In genomic region chr1:176119549-176119948, GRCh38 we compare ENCODE assay signal across 9 cellular contexts.
DNase-seq lines count a peak whose midpoint lies in the region; ATAC-seq and TF ChIP-seq lines count a peak whose summit lies in the region.
"Had no signal": no experiment of that assay in that cellular context is flagged by ENCODE, and none has a peak within 500 bp of the region (broad histone marks: within the 10 kb centered on the region; RNA-seq: fewer than 3 reads in every experiment).

No MANE protein-coding gene starts in this region.

- no peak overlapping the region for H3K9ac ChIP-seq in SK-N-SH

- H3K27ac ChIP-seq in SK-N-SH (ENCODE audit: low read depth in 2 of 2, low read length in 1 of 2) (no peak overlapping the region), gastroesophageal sphincter (no peak overlapping the region), caudate nucleus (ENCODE audit: low read depth, low read length) (no peak overlapping the region)
- H3K27ac ChIP-seq in CD8-positive, alpha-beta memory T cell (ENCODE audit: low read depth, low read length), result no peak overlapping the region

- TF ChIP-seq POLR2A in gastroesophageal sphincter (IDR thresholded peaks at IDR 0.05), result no peak

- no peak overlapping the region for H3K4me2 ChIP-seq in SK-N-SH

- H2AFZ ChIP-seq in SK-N-SH (ENCODE audit: low read depth), result no peak overlapping the region

- no peak for TF ChIP-seq EP300 in SK-N-SH (IDR thresholded peaks at IDR 0.05; ENCODE audit: borderline replicate concordance in 1 of 2, low read depth in 1 of 2, low read length in 1 of 2)
- TF ChIP-seq EP300 in gastroesophageal sphincter (IDR thresholded peaks at IDR 0.05), result no peak

- H3K9me2 ChIP-seq in SK-N-SH, result no peaks in the 10 kb centered on the region

- POLR2A ChIA-PET in SK-N-SH (lab: Yijun Ruan, JAX), result no interaction called here
- POLR2A ChIA-PET in CD8-positive, alpha-beta memory T cell (lab: Charles Lee), result no interaction called here

- peaks cover 4% of the 10 kb centered on the region for H3F3A ChIP-seq in SK-N-SH (replicated peaks; ENCODE audit: insufficient read depth)

- DNase-seq in GM10266 (ENCODE audit: extremely low spot score) (no peak), HFF-Myc (ENCODE audit: extremely low read depth, low read depth) (no peak), SK-N-SH (no peak), left lobe of liver (ENCODE audit: low spot score) (no peak), caudate nucleus (lab: John Stamatoyannopoulos, UW) (no peak)
- no peak for DNase-seq in CD8-positive, alpha-beta memory T cell
- DNase-seq: stimulated activated CD8-positive, alpha-beta memory T cell treated with anti-CD3 and anti-CD28 coated beads, Interleukin-4, amount 100 ng/mL, for 48 hours had no signal

- H3K4me3 Mint-ChIP-seq in CD8-positive, alpha-beta memory T cell, result no peak overlapping the region

- CTCF ChIA-PET in SK-N-SH (lab: Yijun Ruan, JAX), result no interaction called here
- CTCF ChIA-PET in CD8-positive, alpha-beta memory T cell (lab: Charles Lee), result no interaction called here

- peak; percentile 26 for TF ChIP-seq CTCF in GM10266 (IDR thresholded peaks at IDR 0.05; ENCODE audit: control insufficient read depth, insufficient read depth, low read depth, missing control alignments)
- peak; percentile 13 for TF ChIP-seq CTCF in HFF-Myc (IDR thresholded peaks at IDR 0.05; ENCODE audit: low read depth, low read length, missing control alignments)
- TF ChIP-seq CTCF in SK-N-SH (IDR thresholded peaks at IDR 0.05), result peak; percentile 33; the same call in 1 of the 2 replicates
- TF ChIP-seq CTCF in gastroesophageal sphincter (IDR thresholded peaks at IDR 0.05), result no peak

- TF ChIP-seq RAD21 in SK-N-SH (IDR thresholded peaks at IDR 0.05; ENCODE audit: low read length), result peak; percentile 12; the same call in 1 of the 2 replicates

- H3K9me3 Mint-ChIP-seq in CD8-positive, alpha-beta memory T cell, result peaks cover 2 to 22% (median 18%) of the 10 kb centered on the region in 5 donors

- H3K36me3 ChIP-seq in SK-N-SH (replicated peaks in 1 of 2; ENCODE audit: control insufficient read depth in 1 of 2, insufficient read depth in 2 of 2, low read length in 1 of 2) (peaks cover 4 to 38% of the 10 kb centered on the region in 2 experiments), gastroesophageal sphincter (peaks cover 0 to 16% of the 10 kb centered on the region in 2 donors)
- no peaks in the 10 kb centered on the region for H3K36me3 ChIP-seq in CD8-positive, alpha-beta memory T cell (ENCODE audit: insufficient read depth, low read length)

- H4K20me1 ChIP-seq in SK-N-SH (ENCODE audit: insufficient read depth), result no peaks in the 10 kb centered on the region

- peaks cover 0 to 14% (median 6%) of the 10 kb centered on the region in 3 donors for H3K4me1 Mint-ChIP-seq in CD8-positive, alpha-beta memory T cell

- H3K36me3 Mint-ChIP-seq in CD8-positive, alpha-beta memory T cell, result peaks cover 16 to 51% (median 42%) of the 10 kb centered on the region in 3 donors

- WGBS in SK-N-SH (ENCODE audit: low lambda C conversion rate), result 83% methylated on average over 1 of the region's 1 CpG
- WGBS in gastroesophageal sphincter (ENCODE audit: low coverage in 1 of 2), 2 donors, result 50 to 67% methylated on average over 1 of the region's 1 CpG

- no peak overlapping the region for H3K4me3 ChIP-seq in HFF-Myc (replicated peaks; ENCODE audit: low read depth, low read length)
- no peak overlapping the region for H3K4me3 ChIP-seq in SK-N-SH (ENCODE audit: low read depth in 2 of 2, low read length in 1 of 2)
- no peak overlapping the region for H3K4me3 ChIP-seq in gastroesophageal sphincter
- H3K4me3 ChIP-seq in CD8-positive, alpha-beta memory T cell (ENCODE audit: low read length), result no peak overlapping the region

- H3K27me3 ChIP-seq in SK-N-SH (ENCODE audit: insufficient read depth) (no peaks in the 10 kb centered on the region), gastroesophageal sphincter (no peaks in the 10 kb centered on the region)
- no peaks in the 10 kb centered on the region for H3K27me3 ChIP-seq in CD8-positive, alpha-beta memory T cell (ENCODE audit: insufficient read depth, low read length, poor library complexity, severe bottlenecking)

- peak; percentile 87 for ATAC-seq in left lobe of liver
- ATAC-seq in HG03460 (IDR thresholded peaks at IDR 0.05; ENCODE audit: unreplicated experiment), result no peak
- ATAC-seq in gastroesophageal sphincter, result no peak

- H3K27ac Mint-ChIP-seq in CD8-positive, alpha-beta memory T cell, result no peak overlapping the region

- H3K79me2 ChIP-seq in SK-N-SH (ENCODE audit: insufficient read depth), result peaks cover 17% of the 10 kb centered on the region

- no peaks in the 10 kb centered on the region for H3K9me3 ChIP-seq in SK-N-SH
- peaks cover 0 to 13% (median 0%) of the 10 kb centered on the region in 3 donors for H3K9me3 ChIP-seq in gastroesophageal sphincter
- no peaks in the 10 kb centered on the region for H3K9me3 ChIP-seq in CD8-positive, alpha-beta memory T cell (ENCODE audit: low read length)

- no peaks in the 10 kb centered on the region for H3K4me1 ChIP-seq in SK-N-SH (ENCODE audit: control insufficient read depth in 1 of 2, insufficient read depth in 2 of 2, low read depth in 1 of 2, low read length in 1 of 2)
- H3K4me1 ChIP-seq in gastroesophageal sphincter, result no peaks in the 10 kb centered on the region
- no peaks in the 10 kb centered on the region for H3K4me1 ChIP-seq in CD8-positive, alpha-beta memory T cell (ENCODE audit: insufficient read depth, low read length)

- H3K27me3 Mint-ChIP-seq in CD8-positive, alpha-beta memory T cell, result no peaks in the 10 kb centered on the region

TF ChIP-seq in SK-N-SH, 30 proteins besides CTCF, POLR2A, EP300 and RAD21:
- no peak for TF ChIP-seq SMC3 (IDR thresholded peaks at IDR 0.05; ENCODE audit: low read depth, low read length)
- no peak for TF ChIP-seq PBX3 (IDR thresholded peaks at IDR 0.05)
- TF ChIP-seq RFX5 (IDR thresholded peaks at IDR 0.05; ENCODE audit: low read length), result no peak
- TF ChIP-seq, protein P1, sequence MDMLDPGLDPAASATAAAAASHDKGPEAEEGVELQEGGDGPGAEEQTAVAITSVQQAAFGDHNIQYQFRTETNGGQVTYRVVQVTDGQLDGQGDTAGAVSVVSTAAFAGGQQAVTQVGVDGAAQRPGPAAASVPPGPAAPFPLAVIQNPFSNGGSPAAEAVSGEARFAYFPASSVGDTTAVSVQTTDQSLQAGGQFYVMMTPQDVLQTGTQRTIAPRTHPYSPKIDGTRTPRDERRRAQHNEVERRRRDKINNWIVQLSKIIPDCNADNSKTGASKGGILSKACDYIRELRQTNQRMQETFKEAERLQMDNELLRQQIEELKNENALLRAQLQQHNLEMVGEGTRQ (IDR thresholded peaks at IDR 0.05; ENCODE audit: borderline replicate concordance, low read depth, low read length), result no peak
- no peak for TF ChIP-seq GATA2 (CRISPR knock-in tag; IDR thresholded peaks at IDR 0.05)
- no peak for TF ChIP-seq RXRA (IDR thresholded peaks at IDR 0.05; ENCODE audit: borderline replicate concordance, low read depth)
- TF ChIP-seq, protein P2, sequence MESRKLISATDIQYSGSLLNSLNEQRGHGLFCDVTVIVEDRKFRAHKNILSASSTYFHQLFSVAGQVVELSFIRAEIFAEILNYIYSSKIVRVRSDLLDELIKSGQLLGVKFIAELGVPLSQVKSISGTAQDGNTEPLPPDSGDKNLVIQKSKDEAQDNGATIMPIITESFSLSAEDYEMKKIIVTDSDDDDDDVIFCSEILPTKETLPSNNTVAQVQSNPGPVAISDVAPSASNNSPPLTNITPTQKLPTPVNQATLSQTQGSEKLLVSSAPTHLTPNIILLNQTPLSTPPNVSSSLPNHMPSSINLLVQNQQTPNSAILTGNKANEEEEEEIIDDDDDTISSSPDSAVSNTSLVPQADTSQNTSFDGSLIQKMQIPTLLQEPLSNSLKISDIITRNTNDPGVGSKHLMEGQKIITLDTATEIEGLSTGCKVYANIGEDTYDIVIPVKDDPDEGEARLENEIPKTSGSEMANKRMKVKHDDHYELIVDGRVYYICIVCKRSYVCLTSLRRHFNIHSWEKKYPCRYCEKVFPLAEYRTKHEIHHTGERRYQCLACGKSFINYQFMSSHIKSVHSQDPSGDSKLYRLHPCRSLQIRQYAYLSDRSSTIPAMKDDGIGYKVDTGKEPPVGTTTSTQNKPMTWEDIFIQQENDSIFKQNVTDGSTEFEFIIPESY (IDR thresholded peaks at IDR 0.05; ENCODE audit: borderline replicate concordance, low read depth), result no peak
- no peak for TF ChIP-seq MAX (IDR thresholded peaks at IDR 0.05; ENCODE audit: low read depth)
- no peak for TF ChIP-seq RCOR1 (IDR thresholded peaks at IDR 0.05; ENCODE audit: low read length)
- TF ChIP-seq FOSL2 (IDR thresholded peaks at IDR 0.05; ENCODE audit: borderline replicate concordance, low read depth), result no peak
- no peak for TF ChIP-seq MEF2A (IDR thresholded peaks at IDR 0.05; ENCODE audit: borderline replicate concordance, low read depth)
- TF ChIP-seq NFIC (IDR thresholded peaks at IDR 0.05; ENCODE audit: borderline replicate concordance), result no peak
- TF ChIP-seq EZH2phosphoT487 (IDR thresholded peaks at IDR 0.05; ENCODE audit: borderline replicate concordance, low read depth), result no peak
- no peak for TF ChIP-seq SIN3A (IDR thresholded peaks at IDR 0.05; ENCODE audit: borderline replicate concordance, low read depth, low read length)
- TF ChIP-seq TAF1 (IDR thresholded peaks at IDR 0.05; ENCODE audit: borderline replicate concordance, low read depth, low read length), result no peak
- TF ChIP-seq FOXM1 (IDR thresholded peaks at IDR 0.05; ENCODE audit: low read depth), result no peak
- TF ChIP-seq CHD2 (IDR thresholded peaks at IDR 0.05; ENCODE audit: low read length, partially characterized antibody), result no peak
- TF ChIP-seq POLR2AphosphoS5 (IDR thresholded peaks at IDR 0.05; ENCODE audit: low read depth, low read length), result no peak

Comparison
In these comparisons a context has a peak if more than half of its experiments do, and no peak if none do; other contexts are left out.
1. CTCF ChIP-seq: peak in GM10266 (single experiment), HFF-Myc (single experiment) and SK-N-SH (single experiment); none in gastroesophageal sphincter (0 of 4).